Comparison of ENCODE assay signal across 1 cellular context in the genomic region with DNA sequence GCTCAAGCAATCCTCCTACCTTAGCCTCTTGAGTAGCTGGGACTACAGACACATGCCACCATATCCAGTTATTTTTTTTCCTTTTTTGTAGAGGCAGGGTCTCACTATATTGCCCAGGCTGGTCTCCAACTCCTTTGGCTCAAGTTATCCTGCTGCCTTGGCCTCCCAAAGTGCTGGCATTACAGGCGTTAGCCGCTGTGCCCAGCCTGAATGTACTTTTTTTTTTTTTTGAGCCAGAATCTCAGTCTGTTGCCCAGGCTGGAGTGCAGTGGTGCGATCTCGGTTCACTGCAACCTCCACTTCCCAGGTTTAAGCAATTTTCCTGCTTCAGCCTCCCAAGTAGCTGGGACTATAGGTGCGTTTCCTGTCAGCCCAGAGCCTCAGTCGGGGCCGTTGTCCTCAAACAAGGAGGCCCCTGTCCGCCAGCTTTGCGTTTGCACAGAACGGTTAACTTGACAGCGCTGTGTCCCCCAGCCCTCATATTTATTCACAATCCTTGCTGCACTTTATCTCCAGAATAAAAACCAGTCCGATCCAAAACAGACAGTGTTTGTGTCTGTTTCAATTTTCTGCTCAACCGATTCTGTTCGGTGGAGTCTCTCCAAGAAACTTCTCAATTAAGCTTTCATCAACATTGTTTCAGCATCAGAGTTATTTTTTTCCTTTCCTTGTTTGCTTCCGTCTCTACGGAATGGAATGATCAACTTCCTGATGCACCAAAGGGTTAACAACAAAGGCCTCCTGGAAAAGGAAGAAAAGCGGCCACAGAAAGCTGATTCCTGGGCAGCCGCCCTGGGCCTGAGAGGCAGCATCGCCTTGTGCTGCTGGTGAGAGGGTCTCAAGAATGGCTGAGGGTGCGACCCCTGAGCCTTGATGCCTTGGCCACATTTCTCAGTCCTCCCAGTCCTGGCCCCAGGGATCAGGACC.
A peak's percentile ranks its signal among the peaks of the same experiment; 100 is the strongest.
TF ChIP-seq lines count a peak whose summit lies in the region.

No MANE protein-coding gene starts in this region.

TF ChIP-seq in K562, 482 proteins besides CTCF, POLR2A, EP300 and RAD21 (continued from another document and continues in another):
- TF ChIP-seq HOMEZ (CRISPR knock-in tag; IDR thresholded peaks at IDR 0.05): no peak
- TF ChIP-seq GATAD2B (IDR thresholded peaks at IDR 0.05; ENCODE audit: borderline replicate concordance): no peak
- TF ChIP-seq HDAC6 (IDR thresholded peaks at IDR 0.05; ENCODE audit: low read depth, low read length): no peak
- peak; percentile 50; the same call in 1 of the 2 replicates for TF ChIP-seq ELF1 (tag; IDR thresholded peaks at IDR 0.05)
- TF ChIP-seq TARDBP (IDR thresholded peaks at IDR 0.05): no peak
- TF ChIP-seq FOXJ3 (CRISPR knock-in tag; IDR thresholded peaks at IDR 0.05): no peak
- TF ChIP-seq SUPT5H (IDR thresholded peaks at IDR 0.05): no peak
- 0 out of 2 replicates have a peak, but pooled peaks have one; percentile 64 for TF ChIP-seq ZC3H8 (IDR thresholded peaks at IDR 0.05)
- no peak for TF ChIP-seq FOXK2 (conservative IDR thresholded peaks at IDR 0.05 in 1 of 2, IDR thresholded peaks at IDR 0.05 in 1 of 2; ENCODE audit: low read depth in 2 of 2)
- no peak for TF ChIP-seq PHB (CRISPR knock-in tag; IDR thresholded peaks at IDR 0.05)
- TF ChIP-seq ZNF445 (CRISPR knock-in tag; IDR thresholded peaks at IDR 0.05; ENCODE audit: low read depth): no peak
- TF ChIP-seq PTBP1 (IDR thresholded peaks at IDR 0.05; ENCODE audit: low read depth, low read length): no peak
- TF ChIP-seq ZNF740 (CRISPR knock-in tag; IDR thresholded peaks at IDR 0.05): no peak
- TF ChIP-seq ZNF740 (tag; IDR thresholded peaks at IDR 0.05): 0 out of 4 replicates have a peak, but pooled peaks of 1 of the 2 experiments have one; percentile 25
- TF ChIP-seq ZBTB9 (CRISPR knock-in tag; IDR thresholded peaks at IDR 0.05): no peak
- TF ChIP-seq MCM3 (IDR thresholded peaks at IDR 0.05): no peak
- TF ChIP-seq, protein P1, sequence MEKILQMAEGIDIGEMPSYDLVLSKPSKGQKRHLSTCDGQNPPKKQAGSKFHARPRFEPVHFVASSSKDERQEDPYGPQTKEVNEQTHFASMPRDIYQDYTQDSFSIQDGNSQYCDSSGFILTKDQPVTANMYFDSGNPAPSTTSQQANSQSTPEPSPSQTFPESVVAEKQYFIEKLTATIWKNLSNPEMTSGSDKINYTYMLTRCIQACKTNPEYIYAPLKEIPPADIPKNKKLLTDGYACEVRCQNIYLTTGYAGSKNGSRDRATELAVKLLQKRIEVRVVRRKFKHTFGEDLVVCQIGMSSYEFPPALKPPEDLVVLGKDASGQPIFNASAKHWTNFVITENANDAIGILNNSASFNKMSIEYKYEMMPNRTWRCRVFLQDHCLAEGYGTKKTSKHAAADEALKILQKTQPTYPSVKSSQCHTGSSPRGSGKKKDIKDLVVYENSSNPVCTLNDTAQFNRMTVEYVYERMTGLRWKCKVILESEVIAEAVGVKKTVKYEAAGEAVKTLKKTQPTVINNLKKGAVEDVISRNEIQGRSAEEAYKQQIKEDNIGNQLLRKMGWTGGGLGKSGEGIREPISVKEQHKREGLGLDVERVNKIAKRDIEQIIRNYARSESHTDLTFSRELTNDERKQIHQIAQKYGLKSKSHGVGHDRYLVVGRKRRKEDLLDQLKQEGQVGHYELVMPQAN (IDR thresholded peaks at IDR 0.05; ENCODE audit: borderline replicate concordance): peak; percentile 34; the same call in 1 of the 2 replicates
- peak; percentile 13 for TF ChIP-seq MIER1 (IDR thresholded peaks at IDR 0.05; ENCODE audit: low read depth)
- TF ChIP-seq, protein P2, sequence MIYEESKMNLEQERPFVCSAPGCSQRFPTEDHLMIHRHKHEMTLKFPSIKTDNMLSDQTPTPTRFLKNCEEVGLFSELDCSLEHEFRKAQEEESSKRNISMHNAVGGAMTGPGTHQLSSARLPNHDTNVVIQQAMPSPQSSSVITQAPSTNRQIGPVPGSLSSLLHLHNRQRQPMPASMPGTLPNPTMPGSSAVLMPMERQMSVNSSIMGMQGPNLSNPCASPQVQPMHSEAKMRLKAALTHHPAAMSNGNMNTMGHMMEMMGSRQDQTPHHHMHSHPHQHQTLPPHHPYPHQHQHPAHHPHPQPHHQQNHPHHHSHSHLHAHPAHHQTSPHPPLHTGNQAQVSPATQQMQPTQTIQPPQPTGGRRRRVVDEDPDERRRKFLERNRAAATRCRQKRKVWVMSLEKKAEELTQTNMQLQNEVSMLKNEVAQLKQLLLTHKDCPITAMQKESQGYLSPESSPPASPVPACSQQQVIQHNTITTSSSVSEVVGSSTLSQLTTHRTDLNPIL (CRISPR knock-in tag; IDR thresholded peaks at IDR 0.05): no peak
- peak; percentile 34 for TF ChIP-seq ASH1L (IDR thresholded peaks at IDR 0.05; ENCODE audit: borderline replicate concordance, low read depth, partially characterized antibody)
- TF ChIP-seq PRMT5 (CRISPR knock-in tag; IDR thresholded peaks at IDR 0.05): no peak
- TF ChIP-seq KLF1 (tag; IDR thresholded peaks at IDR 0.05): no peak
- 0 out of 2 replicates have a peak, but pooled peaks have one; percentile 25 for TF ChIP-seq E2F5 (CRISPR knock-in tag; IDR thresholded peaks at IDR 0.05)
- no peak for TF ChIP-seq BACH1 (tag; IDR thresholded peaks at IDR 0.05)
- no peak for TF ChIP-seq RBM22 (IDR thresholded peaks at IDR 0.05; ENCODE audit: low read depth, low read length, poor library complexity, severe bottlenecking)
- TF ChIP-seq PHTF2 (CRISPR knock-in tag; IDR thresholded peaks at IDR 0.05): no peak
- TF ChIP-seq, protein P3, sequence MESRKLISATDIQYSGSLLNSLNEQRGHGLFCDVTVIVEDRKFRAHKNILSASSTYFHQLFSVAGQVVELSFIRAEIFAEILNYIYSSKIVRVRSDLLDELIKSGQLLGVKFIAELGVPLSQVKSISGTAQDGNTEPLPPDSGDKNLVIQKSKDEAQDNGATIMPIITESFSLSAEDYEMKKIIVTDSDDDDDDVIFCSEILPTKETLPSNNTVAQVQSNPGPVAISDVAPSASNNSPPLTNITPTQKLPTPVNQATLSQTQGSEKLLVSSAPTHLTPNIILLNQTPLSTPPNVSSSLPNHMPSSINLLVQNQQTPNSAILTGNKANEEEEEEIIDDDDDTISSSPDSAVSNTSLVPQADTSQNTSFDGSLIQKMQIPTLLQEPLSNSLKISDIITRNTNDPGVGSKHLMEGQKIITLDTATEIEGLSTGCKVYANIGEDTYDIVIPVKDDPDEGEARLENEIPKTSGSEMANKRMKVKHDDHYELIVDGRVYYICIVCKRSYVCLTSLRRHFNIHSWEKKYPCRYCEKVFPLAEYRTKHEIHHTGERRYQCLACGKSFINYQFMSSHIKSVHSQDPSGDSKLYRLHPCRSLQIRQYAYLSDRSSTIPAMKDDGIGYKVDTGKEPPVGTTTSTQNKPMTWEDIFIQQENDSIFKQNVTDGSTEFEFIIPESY (CRISPR knock-in tag; IDR thresholded peaks at IDR 0.05): peak; percentile 81
- no peak for TF ChIP-seq GTF2B (IDR thresholded peaks at IDR 0.05; ENCODE audit: extremely low read depth, insufficient read length)
- no peak for TF ChIP-seq TCFL5 (CRISPR knock-in tag; conservative IDR thresholded peaks at IDR 0.05)
- TF ChIP-seq, protein P4, sequence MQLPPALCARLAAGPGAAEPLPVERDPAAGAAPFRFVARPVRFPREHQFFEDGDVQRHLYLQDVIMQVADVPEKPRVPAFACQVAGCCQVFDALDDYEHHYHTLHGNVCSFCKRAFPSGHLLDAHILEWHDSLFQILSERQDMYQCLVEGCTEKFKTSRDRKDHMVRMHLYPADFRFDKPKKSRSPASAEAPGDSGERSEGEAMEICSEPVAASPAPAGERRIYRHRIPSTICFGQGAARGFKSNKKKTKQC (CRISPR knock-in tag; IDR thresholded peaks at IDR 0.05): no peak
- TF ChIP-seq PTTG1 (tag; IDR thresholded peaks at IDR 0.05; ENCODE audit: low read depth): no peak
- TF ChIP-seq NEUROD1 (IDR thresholded peaks at IDR 0.05; ENCODE audit: borderline replicate concordance, low read depth, low read length, partially characterized antibody): no peak
- TF ChIP-seq ZNF780A (CRISPR knock-in tag; IDR thresholded peaks at IDR 0.05): no peak
- no peak for TF ChIP-seq ZNF12 (CRISPR knock-in tag; IDR thresholded peaks at IDR 0.05)
- no peak for TF ChIP-seq FOXA1 (IDR thresholded peaks at IDR 0.05; ENCODE audit: borderline replicate concordance)
- TF ChIP-seq, protein P5, sequence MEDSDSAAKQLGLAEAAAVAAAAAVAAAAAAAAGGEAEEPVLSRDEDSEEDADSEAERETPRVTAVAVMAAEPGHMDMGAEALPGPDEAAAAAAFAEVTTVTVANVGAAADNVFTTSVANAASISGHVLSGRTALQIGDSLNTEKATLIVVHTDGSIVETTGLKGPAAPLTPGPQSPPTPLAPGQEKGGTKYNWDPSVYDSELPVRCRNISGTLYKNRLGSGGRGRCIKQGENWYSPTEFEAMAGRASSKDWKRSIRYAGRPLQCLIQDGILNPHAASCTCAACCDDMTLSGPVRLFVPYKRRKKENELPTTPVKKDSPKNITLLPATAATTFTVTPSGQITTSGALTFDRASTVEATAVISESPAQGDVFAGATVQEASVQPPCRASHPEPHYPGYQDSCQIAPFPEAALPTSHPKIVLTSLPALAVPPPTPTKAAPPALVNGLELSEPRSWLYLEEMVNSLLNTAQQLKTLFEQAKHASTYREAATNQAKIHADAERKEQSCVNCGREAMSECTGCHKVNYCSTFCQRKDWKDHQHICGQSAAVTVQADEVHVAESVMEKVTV (CRISPR knock-in tag; IDR thresholded peaks at IDR 0.05): no peak
- no peak for TF ChIP-seq PTRF (tag; IDR thresholded peaks at IDR 0.05)
- TF ChIP-seq NONO (IDR thresholded peaks at IDR 0.05; ENCODE audit: low read depth in 2 of 2, low read length in 1 of 2): no peak
- no peak for TF ChIP-seq YBX1 (IDR thresholded peaks at IDR 0.05)
- TF ChIP-seq FOXK1 (CRISPR knock-in tag; IDR thresholded peaks at IDR 0.05; ENCODE audit: borderline replicate concordance): no peak
- no peak for TF ChIP-seq MEIS2 (IDR thresholded peaks at IDR 0.05; ENCODE audit: partially characterized antibody)
- TF ChIP-seq RBM39 (optimal IDR thresholded peaks at IDR 0.05; ENCODE audit: low read depth, low read length): no peak
